In the genomic region with DNA sequence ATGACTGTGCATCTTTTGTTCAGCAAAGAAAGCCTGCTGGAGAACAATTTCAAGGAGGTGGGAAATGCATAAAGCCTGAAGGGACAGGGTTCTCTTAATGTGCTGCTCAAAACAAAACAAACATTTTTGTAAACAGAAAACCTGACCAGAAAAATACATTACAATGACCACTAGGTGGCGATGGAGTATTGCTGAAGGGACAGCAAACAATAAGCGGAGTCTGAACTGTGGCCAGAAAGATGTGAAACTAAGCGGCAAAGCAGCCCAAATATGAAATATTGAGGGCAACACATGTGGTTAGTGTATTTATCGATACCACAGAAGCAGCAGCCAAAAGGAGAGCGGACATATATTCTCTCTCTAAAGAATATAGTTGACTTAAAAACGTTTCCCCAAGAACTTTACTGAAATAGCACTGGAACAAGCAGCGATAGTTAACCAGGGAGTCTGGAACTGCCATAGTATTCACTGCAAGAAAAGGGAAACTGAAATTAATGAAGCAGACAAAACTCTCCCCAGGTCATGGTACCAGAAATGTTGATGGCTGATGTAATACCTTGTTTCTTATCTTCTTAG, we compare ENCODE assay signal across 7 cellular contexts.
DNase-seq lines count a peak whose midpoint lies in the region; ATAC-seq and TF ChIP-seq lines count a peak whose summit lies in the region.
"Not testable (repeated sequence)": the region's sequence is repeated elsewhere in the genome, so short reads cannot be mapped to it uniquely, and the experiment has no call there.

No MANE protein-coding gene starts in this region.

- not testable (repeated sequence) for TF ChIP-seq POLR2A in heart left ventricle (IDR thresholded peaks at IDR 0.05)

- H4K20me1 ChIP-seq in osteoblast (ENCODE audit: insufficient read depth, low read length): not testable (repeated sequence)

- not testable (repeated sequence) for H3K36me3 Mint-ChIP-seq in brain

- H3K27ac Mint-ChIP-seq in brain: not testable (repeated sequence)

- ATAC-seq in heart left ventricle: not testable (repeated sequence)

- H3K9me3 Mint-ChIP-seq in brain: peaks cover 0 to 64% (median 6%) of the 10 kb centered on the region in 5 experiments

- H3K27ac ChIP-seq in heart left ventricle; osteoblast (ENCODE audit: low read depth, low read length): not testable (repeated sequence)

- intact Hi-C loops in heart left ventricle (cut with DNase I): loop anchor here in 2 of 10 donors (10.0 kb wide), 2 partner anchors 92 to 1872 kb away; no protein-coding TSS in a partner anchor

- TF ChIP-seq CTCF in brain (conservative IDR thresholded peaks at IDR 0.05): peak; percentile 28 to 30
- TF ChIP-seq CTCF in heart left ventricle (IDR thresholded peaks at IDR 0.05): peak; percentile 38 to 84 (median 74)
- TF ChIP-seq CTCF in osteoblast (IDR thresholded peaks at IDR 0.05; ENCODE audit: extremely low read depth, low read depth, low read length): peak; percentile 65

- not testable (repeated sequence) for H3K9me3 ChIP-seq in heart left ventricle; osteoblast (ENCODE audit: low read depth, low read length)

- H3K4me3 Mint-ChIP-seq in brain: not testable (repeated sequence)

- H3K4me3 ChIP-seq in heart left ventricle (peak overlapping the region in 6 of 12 donors; percentile 6 to 48 (median 38)), osteoblast (ENCODE audit: insufficient read depth, low read length) (peak overlapping the region; percentile 43)

- H3K4me2 ChIP-seq in osteoblast (ENCODE audit: insufficient read depth, low read length): peak overlapping the region; percentile 74

- H3K4me1 ChIP-seq in heart left ventricle; osteoblast (ENCODE audit: insufficient read depth, low read length): not testable (repeated sequence)

- H3K79me2 ChIP-seq in osteoblast (ENCODE audit: insufficient read depth, low read length): not testable (repeated sequence)

- H3K27me3 ChIP-seq in heart left ventricle: peaks cover 0 to 18% (median 0%) of the 10 kb centered on the region in 9 donors
- not testable (repeated sequence) for H3K27me3 ChIP-seq in osteoblast (ENCODE audit: insufficient read depth, low read length)

- H3K27me3 Mint-ChIP-seq in brain: not testable (repeated sequence)

- not testable (repeated sequence) for H3K36me3 ChIP-seq in heart left ventricle; osteoblast (ENCODE audit: insufficient read depth, low read length)

- H2AFZ ChIP-seq in osteoblast (ENCODE audit: low read length): peak overlapping the region; percentile 47

- not testable (repeated sequence) for H3K4me1 Mint-ChIP-seq in brain

- WGBS in heart left ventricle, 4 donors: 15 to 21% (median 16%) methylated on average over 7 of the region's 7 CpGs

- DNase-seq in ELF-1 (ENCODE audit: low read depth, low spot score): peak; percentile 54
- DNase-seq in HT-29 (ENCODE audit: low spot score): peak; percentile 78
- peak; percentile 49 for DNase-seq in NCI-H2196 (lab: John Stamatoyannopoulos, UW; ENCODE audit: unreplicated experiment)
- peak; percentile 24 for DNase-seq in SK-N-DZ (ENCODE audit: low spot score)
- peak in 1 of 5 donors; percentile 18 for DNase-seq in heart left ventricle
- DNase-seq in osteoblast (ENCODE audit: insufficient read length, low spot score, missing footprints): peak; percentile 68
